8 cellular contexts compared by ENCODE assay signal in the genomic region with DNA sequence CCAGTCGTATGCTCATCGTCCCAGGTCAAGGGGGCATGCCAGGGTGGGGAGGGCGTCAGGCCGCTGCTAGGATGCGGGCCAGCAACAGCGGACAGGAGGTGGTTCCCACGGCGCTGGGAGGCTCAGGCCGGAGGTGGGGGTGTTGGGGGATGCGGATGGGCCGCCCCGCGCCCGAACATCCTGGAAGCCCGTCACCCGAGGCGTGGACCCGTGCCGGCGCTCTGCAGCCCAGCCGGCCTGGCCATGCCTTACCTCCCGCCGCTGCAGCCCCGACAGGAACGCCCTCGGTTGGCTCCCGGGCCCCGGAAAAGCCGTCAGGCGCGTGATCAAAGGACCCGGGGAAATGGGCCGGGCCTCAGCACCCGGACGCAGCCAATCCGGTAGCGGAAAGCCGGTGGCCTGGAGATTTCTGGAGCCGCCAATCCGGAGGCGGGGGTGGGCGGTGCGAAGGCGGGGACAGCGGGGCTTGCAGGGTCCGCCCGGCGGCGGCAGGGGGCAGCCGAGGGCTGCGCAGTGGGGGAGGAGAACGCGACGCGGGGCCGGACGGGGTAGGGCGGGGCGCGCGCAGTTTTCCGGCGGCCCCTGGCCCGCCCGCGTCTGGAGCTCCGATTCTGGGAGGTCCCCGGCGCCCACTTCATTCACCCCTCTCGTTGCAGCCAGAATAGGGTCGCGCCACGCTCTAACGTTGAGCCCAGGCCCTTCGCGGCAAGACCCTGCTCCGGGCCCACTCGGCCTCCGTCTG. TPM values are rescaled to one million over a fixed set of nuclear protein-coding genes. Genes with fewer than 3 reads are reported as not detected.
DNase-seq lines count a peak whose midpoint lies in the region; ATAC-seq and TF ChIP-seq lines count a peak whose summit lies in the region.

Gene SMIM29 (minus strand): TSS at position 280 of the 742 bp plus-strand sequence. CDS start 1,215 bp downstream, outside the sequence.

- POLR2A ChIA-PET in AG04449 (lab: Yijun Ruan, JAX), result interaction anchor here (0.6 to 4.2 kb wide), 9 partner anchors 13 to 176 kb away, joined by 3 to 19 read pairs (median 4); partner anchors contain the start of genes HMGA1 and RPS10

- no peaks in the 10 kb centered on the region for H3K79me2 ChIP-seq in smooth muscle cell (ENCODE audit: low read depth)

- H3K36me3 ChIP-seq in WERI-Rb-1 (peaks cover 17% of the 10 kb centered on the region), breast epithelium (no peaks in the 10 kb centered on the region), smooth muscle cell (ENCODE audit: low read depth) (no peaks in the 10 kb centered on the region)

- H3K9ac ChIP-seq in smooth muscle cell (ENCODE audit: low read depth), result peak within 1 kb of the TSS; percentile 83

- H3K9me3 ChIP-seq in WERI-Rb-1 (ENCODE audit: severe bottlenecking) (peaks cover 4% of the 10 kb centered on the region), breast epithelium (no peaks in the 10 kb centered on the region), smooth muscle cell (replicated peaks; ENCODE audit: low read depth) (no peaks in the 10 kb centered on the region)

- peak within 1 kb of the TSS; percentile 87 for H3K4me3 ChIP-seq in AG04449 (ENCODE audit: low read depth, low read length)
- peak within 1 kb of the TSS; percentile 75 for H3K4me3 ChIP-seq in WERI-Rb-1 (ENCODE audit: low read depth, low read length)
- H3K4me3 ChIP-seq in breast epithelium, result peak within 1 kb of the TSS; percentile 71 to 83 (median 71)
- peak within 1 kb of the TSS; percentile 75 for H3K4me3 ChIP-seq in smooth muscle cell

- ATAC-seq in GM18873 (IDR thresholded peaks at IDR 0.05; ENCODE audit: low FRiP score, unreplicated experiment) (peak; percentile 69), HG03139 (IDR thresholded peaks at IDR 0.05; ENCODE audit: unreplicated experiment) (peak; percentile 69)

- CTCF ChIA-PET in AG04449 (lab: Yijun Ruan, JAX), result interaction anchor here (0.6 to 4.5 kb wide), 49 partner anchors 7 to 402 kb away, joined by 3 to 38 read pairs (median 5); partner anchors contain the start of genes HMGA1 and NUDT3

- H3K4me1 ChIP-seq in breast epithelium (peaks cover 5 to 15% of the 10 kb centered on the region in 2 donors), smooth muscle cell (ENCODE audit: low read depth) (no peaks in the 10 kb centered on the region)

- peak; percentile 57 for DNase-seq in AG04449 (ENCODE audit: low read depth, low spot score)
- DNase-seq in NCI-H2227 (lab: John Stamatoyannopoulos, UW; ENCODE audit: unreplicated experiment), result peak; percentile 97
- peak; percentile 99 for DNase-seq in WERI-Rb-1
- DNase-seq in breast epithelium (ENCODE audit: low spot score in 2 of 2), result peak; percentile 94 to 98
- DNase-seq in iPS-NIHi7 (ENCODE audit: extremely low spot score), result peak; percentile 96
- DNase-seq in smooth muscle cell (lab: John Stamatoyannopoulos, UW; ENCODE audit: unreplicated experiment), result peak; percentile 93

- intact Hi-C loops in breast epithelium (cut with DNase I; ENCODE audit: low total_unique reads), result no loop called here

- TF ChIP-seq CTCF in AG04449 (IDR thresholded peaks at IDR 0.05; ENCODE audit: insufficient read depth, low read length, missing control alignments) (peak; percentile 90), WERI-Rb-1 (IDR thresholded peaks at IDR 0.05; ENCODE audit: low read depth, low read length) (peak; percentile 96), breast epithelium (IDR thresholded peaks at IDR 0.05) (peak; percentile 88 to 95 (median 89)), smooth muscle cell (IDR thresholded peaks at IDR 0.05; ENCODE audit: borderline replicate concordance, insufficient read depth, poor library complexity, severe bottlenecking) (peak; percentile 91)

- H4K20me1 ChIP-seq in smooth muscle cell (ENCODE audit: low read depth), result no peaks in the 10 kb centered on the region

- peak within 1 kb of the TSS; percentile 92 for H3K4me2 ChIP-seq in smooth muscle cell

- WGBS in smooth muscle cell (ENCODE audit: low lambda C conversion rate), result under 1% methylated on average over 56 of the region's 79 CpGs

- peak within 1 kb of the TSS; percentile 99 for H2AFZ ChIP-seq in smooth muscle cell (ENCODE audit: low read depth)

- peaks cover 9% of the 10 kb centered on the region for H3F3A ChIP-seq in smooth muscle cell (ENCODE audit: low read depth)

- H3K27me3 ChIP-seq in WERI-Rb-1 (ENCODE audit: insufficient read depth, low read depth, severe bottlenecking), result no peaks in the 10 kb centered on the region
- no peaks in the 10 kb centered on the region for H3K27me3 ChIP-seq in breast epithelium
- H3K27me3 ChIP-seq in smooth muscle cell (ENCODE audit: low read depth), result no peaks in the 10 kb centered on the region

- peak within 1 kb of the TSS; percentile 77 for H3K27ac ChIP-seq in WERI-Rb-1
- peak within 1 kb of the TSS; percentile 90 to 92 for H3K27ac ChIP-seq in breast epithelium
- peak within 1 kb of the TSS; percentile 61 for H3K27ac ChIP-seq in smooth muscle cell (ENCODE audit: low read depth)

- TF ChIP-seq POLR2A in breast epithelium (IDR thresholded peaks at IDR 0.05), result peak; percentile 20

RNA-seq across cellular contexts. Expression of gene SMIM29, which starts in this region (rescaled TPM):
- 10 to 100 TPM; 22.0 to 25.3 (median 22.8) TPM for total RNA-seq in breast epithelium
- 13.6 and 29.7 TPM in 2 replicates for total RNA-seq in smooth muscle cell
- polyA plus RNA-seq in smooth muscle cell, result 29.2 and 33.4 TPM in 2 replicates

Comparison
In these comparisons a context has a peak if more than half of its experiments do, and no peak if none do; other contexts are left out.
1. Peak in every context shown above with its lines: DNase-seq, ATAC-seq, H3K4me3 ChIP-seq and H3K27ac ChIP-seq.